In genomic region chr16:65965632-65966031, GRCh38 we compare ENCODE assay signal across 25 cellular contexts.
DNase-seq lines count a peak whose midpoint lies in the region; ATAC-seq, FAIRE-seq and TF ChIP-seq lines count a peak whose summit lies in the region.
"Had no signal": no experiment of that assay in that cellular context is flagged by ENCODE, and none has a peak within 500 bp of the region (broad histone marks: within the 10 kb centered on the region; RNA-seq: fewer than 3 reads in every experiment).

No MANE protein-coding gene starts in this region.

- H4K8ac ChIP-seq in trophoblast cell (ENCODE audit: low read depth, low read length): no peak overlapping the region

- H3K4ac ChIP-seq in trophoblast cell (ENCODE audit: low read depth, low read length): no peak overlapping the region

- in situ Hi-C loops in GM12878 (cut with MboI): no loop called here

- H2BK12ac ChIP-seq in trophoblast cell (ENCODE audit: low read length): peak overlapping the region; percentile 42

- H4K20me1 ChIP-seq in GM12878 (ENCODE audit: control insufficient read depth, insufficient read depth): no peaks in the 10 kb centered on the region

- TF ChIP-seq RAD21 in GM12878 (IDR thresholded peaks at IDR 0.05; ENCODE audit: insufficient read depth, low read depth, low read length): no peak

- no peak overlapping the region for H3K23ac ChIP-seq in trophoblast cell (ENCODE audit: low read length)

- no peak for TF ChIP-seq EP300 in GM12878 (IDR thresholded peaks at IDR 0.05; ENCODE audit: borderline replicate concordance in 1 of 2, control insufficient read depth in 1 of 2, low read depth in 2 of 2, low read length in 2 of 2)

- no peak overlapping the region for H2AK5ac ChIP-seq in trophoblast cell (ENCODE audit: low read length)

- H3K4me1 Mint-ChIP-seq in naive thymus-derived CD4-positive, alpha-beta T cell: no peaks in the 10 kb centered on the region
- H3K4me1 Mint-ChIP-seq: CD8-positive, alpha-beta memory T cell; T-helper 17 cell had no signal

- POLR2A ChIA-PET in GM12878 (lab: Charles Lee): no interaction called here
- POLR2A ChIA-PET in naive thymus-derived CD4-positive, alpha-beta T cell (lab: Charles Lee): no interaction called here

- no peak overlapping the region for H3K4me2 ChIP-seq in GM12878 (ENCODE audit: control insufficient read depth, insufficient read depth)
- H3K4me2 ChIP-seq in trophoblast cell (ENCODE audit: low read length): no peak overlapping the region

- H2BK5ac ChIP-seq in trophoblast cell (ENCODE audit: low read depth, low read length, poor library complexity): no peak overlapping the region

- H3K27ac ChIP-seq in GM12878 (ENCODE audit: control insufficient read depth, insufficient read depth): no peak overlapping the region
- H3K27ac ChIP-seq in trophoblast cell (ENCODE audit: low read depth, low read length): no peak overlapping the region
- H3K27ac ChIP-seq in naive thymus-derived CD4-positive, alpha-beta T cell (ENCODE audit: low read depth, low read length): no peak overlapping the region

- SMC1A ChIA-PET in GM12878 (lab: Charles Lee; ENCODE audit: uncharacterized antibody, unreplicated experiment): no interaction called here

- H3K27me3 Mint-ChIP-seq in naive thymus-derived CD4-positive, alpha-beta T cell: peaks cover 0 to 19% (median 0%) of the 10 kb centered on the region in 5 donors
- H3K27me3 Mint-ChIP-seq: T-helper 17 cell had no signal

- H3K4me3 Mint-ChIP-seq in naive thymus-derived CD4-positive, alpha-beta T cell: no peak overlapping the region
- H3K4me3 Mint-ChIP-seq: CD8-positive, alpha-beta memory T cell; T-helper 17 cell had no signal

- H3K9me3 ChIP-seq in GM12878 (replicated peaks; ENCODE audit: control insufficient read depth, insufficient read depth, low read length) (no peaks in the 10 kb centered on the region), trophoblast cell (ENCODE audit: insufficient read depth, low read depth, low read length) (no peaks in the 10 kb centered on the region)
- no peaks in the 10 kb centered on the region for H3K9me3 ChIP-seq in naive thymus-derived CD4-positive, alpha-beta T cell (ENCODE audit: control insufficient read depth in 2 of 3, low read length in 3 of 3)
- H3K9me3 ChIP-seq: HAP-1 had no signal

- no peak overlapping the region for H2BK120ac ChIP-seq in trophoblast cell (ENCODE audit: insufficient read depth, low read length, poor library complexity)

- H3K4me1 ChIP-seq in GM12878 (ENCODE audit: control insufficient read depth, insufficient read depth, low read length): no peaks in the 10 kb centered on the region
- no peaks in the 10 kb centered on the region for H3K4me1 ChIP-seq in trophoblast cell (ENCODE audit: control insufficient read depth in 1 of 2, insufficient read depth in 2 of 2, low read length in 2 of 2)
- H3K4me1 ChIP-seq in naive thymus-derived CD4-positive, alpha-beta T cell (ENCODE audit: control insufficient read depth in 2 of 2, insufficient read depth in 2 of 2, low read length in 2 of 2): no peaks in the 10 kb centered on the region
- H3K4me1 ChIP-seq: HAP-1 had no signal

- H3K36me3 ChIP-seq in GM12878 (ENCODE audit: control insufficient read depth in 2 of 2, insufficient read depth in 2 of 2, low read length in 1 of 2): no peaks in the 10 kb centered on the region
- H3K36me3 ChIP-seq in trophoblast cell (ENCODE audit: control insufficient read depth in 1 of 2, insufficient read depth in 2 of 2, low read length in 2 of 2): no peaks in the 10 kb centered on the region
- no peaks in the 10 kb centered on the region for H3K36me3 ChIP-seq in naive thymus-derived CD4-positive, alpha-beta T cell (ENCODE audit: control insufficient read depth in 2 of 3, insufficient read depth in 3 of 3, low read length in 3 of 3)
- H3K36me3 ChIP-seq: HAP-1 had no signal

- H3K9ac ChIP-seq in GM12878 (ENCODE audit: control insufficient read depth, insufficient read depth, low read length) (no peak overlapping the region), trophoblast cell (ENCODE audit: low read length) (no peak overlapping the region)

- no peak overlapping the region for H4K12ac ChIP-seq in trophoblast cell (ENCODE audit: low read depth, low read length)

- CTCF ChIA-PET in GM12878 (lab: Yijun Ruan, JAX): no interaction called here
- CTCF ChIA-PET in naive thymus-derived CD4-positive, alpha-beta T cell (lab: Charles Lee): no interaction called here

- no peak for FAIRE-seq in GM12878 (lab: Jason Lieb, UNC)
- FAIRE-seq: small intestine had no signal

- no peak overlapping the region for H3K27ac Mint-ChIP-seq in naive thymus-derived CD4-positive, alpha-beta T cell
- H3K27ac Mint-ChIP-seq: activated naive CD4-positive, alpha-beta T cell treated with anti-CD3 and anti-CD28 coated beads, Interleukin-2, amount 50 U/mL, for 72 hours; activated T-helper 2 cell treated with anti-CD3 and anti-CD28 coated beads, Interferon-gamma antibody, Interleukin-2, Interleukin-4, amounts not matched to agents 10 μg/mL and 5 μg/mL and 100 μg/mL, durations not matched to agents 14 hours and 24 hours and 36 hours; CD8-positive, alpha-beta memory T cell; T-helper 17 cell had no signal

- H3K79me1 ChIP-seq in trophoblast cell (ENCODE audit: low read length): no peaks in the 10 kb centered on the region

- H3K36me3 Mint-ChIP-seq in naive thymus-derived CD4-positive, alpha-beta T cell: no peaks in the 10 kb centered on the region
- H3K36me3 Mint-ChIP-seq: activated naive CD4-positive, alpha-beta T cell treated with anti-CD3 and anti-CD28 coated beads, Interleukin-2, amount 50 U/mL, for 72 hours; CD8-positive, alpha-beta memory T cell had no signal

- TF ChIP-seq POLR2A in GM12878 (IDR thresholded peaks at IDR 0.05; ENCODE audit: low read depth, low read length): no peak

- RAD21 ChIA-PET in GM12878 (lab: Charles Lee; ENCODE audit: unreplicated experiment): no interaction called here

- H3K14ac ChIP-seq in trophoblast cell (ENCODE audit: low read length): no peak overlapping the region

- TF ChIP-seq CTCF in LNCaP clone FGC (IDR thresholded peaks at IDR 0.05; ENCODE audit: control insufficient read depth, extremely low read depth, insufficient read depth) (no peak), GM12878 (IDR thresholded peaks at IDR 0.05 in 2 of 3, conservative IDR thresholded peaks at IDR 0.05 in 1 of 3; ENCODE audit: control insufficient read depth in 2 of 3, extremely low read depth in 1 of 3, insufficient read depth in 1 of 3, low read depth in 3 of 3, low read length in 3 of 3) (no peak)

- H3K27me3 ChIP-seq in GM12878 (replicated peaks in 1 of 2; ENCODE audit: control insufficient read depth in 2 of 2, insufficient read depth in 2 of 2, low read length in 1 of 2) (no peaks in the 10 kb centered on the region), trophoblast cell (ENCODE audit: insufficient read depth, low read length) (no peaks in the 10 kb centered on the region)
- no peaks in the 10 kb centered on the region for H3K27me3 ChIP-seq in naive thymus-derived CD4-positive, alpha-beta T cell (ENCODE audit: control insufficient read depth in 2 of 2, insufficient read depth in 2 of 2, low read length in 2 of 2)

- no TSS peak for BruUV-seq in GM12878 (replicated peaks; lab: Mats Ljungman, UMichigan)

- H3K9me3 Mint-ChIP-seq in naive thymus-derived CD4-positive, alpha-beta T cell: peaks cover 0 to 7% (median under 1%) of the 10 kb centered on the region in 11 donors
- H3K9me3 Mint-ChIP-seq: activated T-helper 2 cell treated with anti-CD3 and anti-CD28 coated beads, Interferon-gamma antibody, Interleukin-2, Interleukin-4, amounts not matched to agents 10 μg/mL and 5 μg/mL and 100 μg/mL, durations not matched to agents 14 hours and 24 hours and 36 hours had no signal

- ATAC-seq in GM12878: no peak
- ATAC-seq in HG02610 (IDR thresholded peaks at IDR 0.05; ENCODE audit: unreplicated experiment): no peak
- no peak for ATAC-seq in naive thymus-derived CD4-positive, alpha-beta T cell
- ATAC-seq: activated CD4-positive, CD25-positive, alpha-beta regulatory T cell treated with anti-CD3 and anti-CD28 coated beads, Interleukin-2, amount 50 U/mL, for 24 hours; activated naive CD4-positive, alpha-beta T cell treated with anti-CD3 and anti-CD28 coated beads, Interleukin-2, amount 50 U/mL, for 72 hours; Right ventricle myocardium inferior; SK-N-SH treated with all-trans-retinoic acid at 6 μM for 48 hours; T-helper 17 cell had no signal

- WGBS in GM12878 (ENCODE audit: insufficient coverage, insufficient replicate concordance, low lambda C conversion rate, missing lambda C conversion rate): 25% methylated on average over 6 of the region's 6 CpGs
- no CpG with 5 or more reads among the region's 6 CpGs for WGBS in trophoblast cell (ENCODE audit: extremely low coverage, insufficient coverage, insufficient read length)

- no peak overlapping the region for H3K18ac ChIP-seq in trophoblast cell (ENCODE audit: low read length)

- intact Hi-C loops in GM12878 (cut with micrococcal nuclease; ENCODE audit: unreplicated experiment): no loop called here
- intact Hi-C loops in naive thymus-derived CD4-positive, alpha-beta T cell (cut with micrococcal nuclease): no loop called here

- DNase-seq in LNCaP clone FGC (ENCODE audit: low read depth) (peak; percentile 34), GM12878 (ENCODE audit: low read depth, low spot score) (no peak), left kidney (ENCODE audit: low read depth, low spot score) (peak; percentile 78), trophoblast cell (peak; percentile 45 to 70), NCI-H2196 treated with DMSO at 0.1 percent for 48 hours (lab: John Stamatoyannopoulos, UW; ENCODE audit: unreplicated experiment) (no peak), NCI-H146 treated with DMSO at 0.1 percent for 48 hours (lab: John Stamatoyannopoulos, UW; ENCODE audit: unreplicated experiment) (no peak)
- no peak for DNase-seq in naive thymus-derived CD4-positive, alpha-beta T cell
- DNase-seq: activated CD4-positive, alpha-beta T cell treated with anti-CD3 and anti-CD28 coated beads, Interleukin-2, amount 50 U/mL, for 48 hours; activated CD8-positive, alpha-beta memory T cell treated with anti-CD3 and anti-CD28 coated beads, Interleukin-2, amount 50 U/mL, for 48 hours; amygdala; CD8-positive, alpha-beta memory T cell; DMS79; GDM1; NCI-H1694; NK-92 treated with Interleukin-12 subunit alpha and Interleukin-12 subunit beta, amount 100 ng/mL, for 24 hours; small intestine; stimulated activated naive CD4-positive, alpha-beta T cell; T-helper 17 cell had no signal

- H4K91ac ChIP-seq in trophoblast cell (ENCODE audit: low read depth, low read length): no peak overlapping the region

- no peak overlapping the region for H2AFZ ChIP-seq in GM12878 (ENCODE audit: control insufficient read depth, low read depth, low read length)
- no peak overlapping the region for H2AFZ ChIP-seq in trophoblast cell (ENCODE audit: insufficient read depth, low read length, poor library complexity)

- H3K4me3 ChIP-seq in LNCaP clone FGC (ENCODE audit: low read depth, low read length): no peak overlapping the region
- no peak overlapping the region for H3K4me3 ChIP-seq in GM12878
- no peak overlapping the region for H3K4me3 ChIP-seq in trophoblast cell (ENCODE audit: low read depth, low read length)
- H3K4me3 ChIP-seq in naive thymus-derived CD4-positive, alpha-beta T cell (ENCODE audit: low read length): no peak overlapping the region
- H3K4me3 ChIP-seq: HAP-1 had no signal

- H3K79me2 ChIP-seq in GM12878 (ENCODE audit: control insufficient read depth, insufficient read depth, low read length) (no peaks in the 10 kb centered on the region), trophoblast cell (ENCODE audit: control insufficient read depth, insufficient read depth, low read length, poor library complexity) (no peaks in the 10 kb centered on the region)

Comparison
In these comparisons a context has a peak if more than half of its experiments do, and no peak if none do; other contexts are left out.
1. DNase-seq: peak in LNCaP clone FGC (single experiment), left kidney (single experiment) and trophoblast cell (2 of 2); none in GM12878 (single experiment), NCI-H2196 treated with DMSO at 0.1 percent for 48 hours (single experiment), NCI-H146 treated with DMSO at 0.1 percent for 48 hours (single experiment) and naive thymus-derived CD4-positive, alpha-beta T cell (0 of 9).